Comparison of ENCODE assay signal across 13 cellular contexts in the genomic region with DNA sequence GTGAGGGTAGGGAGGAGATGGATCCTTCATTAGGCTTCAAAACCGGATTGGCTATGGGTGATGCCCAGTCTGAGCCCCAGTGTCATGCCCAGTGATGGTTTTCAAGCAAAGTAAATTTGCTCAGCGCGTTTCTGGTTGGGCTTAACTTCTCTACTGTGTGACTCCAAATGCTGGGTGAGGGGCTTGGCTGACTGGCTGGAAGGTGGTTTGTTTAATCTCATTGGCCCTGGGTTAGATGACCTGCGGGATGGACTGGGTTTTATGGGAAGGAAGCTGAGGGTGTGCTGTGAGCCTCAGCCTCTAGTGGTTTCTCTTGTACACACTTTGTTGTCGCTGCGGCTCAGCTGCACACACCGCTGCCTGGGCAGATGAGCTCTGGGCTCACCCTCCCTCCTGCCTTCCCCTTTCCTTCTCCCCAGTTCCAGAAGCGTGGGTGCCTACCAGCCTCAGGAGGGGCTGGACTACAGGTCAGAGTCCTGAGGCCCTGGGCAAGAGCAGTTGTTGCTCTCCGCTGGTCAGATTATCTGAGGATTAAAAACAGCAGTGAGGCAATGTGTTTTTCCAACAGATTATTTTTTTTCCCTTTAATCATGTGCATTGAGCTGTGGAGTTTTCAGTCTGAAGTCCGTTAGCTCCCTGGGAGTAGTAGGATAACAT. TPM values are rescaled to one million over a fixed set of nuclear protein-coding genes. Genes with fewer than 3 reads are reported as not detected.
DNase-seq lines count a peak whose midpoint lies in the region; ATAC-seq and TF ChIP-seq lines count a peak whose summit lies in the region.
"Had no signal": no experiment of that assay in that cellular context is flagged by ENCODE, and none has a peak within 500 bp of the region (broad histone marks: within the 10 kb centered on the region; RNA-seq: fewer than 3 reads in every experiment).

No MANE protein-coding gene starts in this region.

- POLR2A ChIA-PET in T-cell (lab: Charles Lee): no interaction called here

- peak; percentile 31 for DNase-seq in NCI-H1092 treated with DMSO at 0.1 percent for 48 hours (lab: John Stamatoyannopoulos, UW)
- no peak for DNase-seq in NCI-H1092 (lab: John Stamatoyannopoulos, UW)
- peak; percentile 38 for DNase-seq in glutamatergic neuron
- no peak for DNase-seq in smooth muscle cell (lab: John Stamatoyannopoulos, UW; ENCODE audit: unreplicated experiment)
- DNase-seq in T-cell: no peak
- no peak for DNase-seq in vagina (ENCODE audit: extremely low spot score in 2 of 2)
- DNase-seq: activated T-cell treated with anti-CD3 and anti-CD28 coated beads, Interleukin-2, amount 50 U/mL, for 1 hour; mucosa of descending colon had no signal

- peaks cover 65% of the 10 kb centered on the region for H3K4me1 ChIP-seq in smooth muscle cell (ENCODE audit: low read depth)
- peaks cover 60% of the 10 kb centered on the region for H3K4me1 ChIP-seq in vagina

- WGBS in smooth muscle cell (ENCODE audit: low lambda C conversion rate): 23% methylated on average over 10 of the region's 10 CpGs

- H2AFZ ChIP-seq in smooth muscle cell (ENCODE audit: low read depth): no peak overlapping the region

- H3K4me2 ChIP-seq in smooth muscle cell: peak overlapping the region; percentile 69

- H3K27ac ChIP-seq in smooth muscle cell (ENCODE audit: low read depth) (peak overlapping the region; percentile 27), vagina (no peak overlapping the region)

- H3K9ac ChIP-seq in smooth muscle cell (ENCODE audit: low read depth): no peak overlapping the region

- peaks cover 18% of the 10 kb centered on the region for H3F3A ChIP-seq in smooth muscle cell (ENCODE audit: low read depth)

- H3K36me3 ChIP-seq in smooth muscle cell (ENCODE audit: low read depth) (no peaks in the 10 kb centered on the region), vagina (no peaks in the 10 kb centered on the region)

- H3K27ac Mint-ChIP-seq in glutamatergic neuron (ENCODE audit: unreplicated experiment) (peak overlapping the region; percentile 89), T-cell (no peak overlapping the region)

- H3K27me3 ChIP-seq in smooth muscle cell (ENCODE audit: low read depth): no peaks in the 10 kb centered on the region
- H3K27me3 ChIP-seq in vagina: no peaks in the 10 kb centered on the region

- peaks cover 94% of the 10 kb centered on the region for H3K79me2 ChIP-seq in smooth muscle cell (ENCODE audit: low read depth)

- H3K4me1 Mint-ChIP-seq in glutamatergic neuron (ENCODE audit: low read depth, unreplicated experiment): peaks cover 88% of the 10 kb centered on the region
- H3K4me1 Mint-ChIP-seq in T-cell: peaks cover 28 to 45% (median 34%) of the 10 kb centered on the region in 3 donors

- H3K9me3 ChIP-seq in smooth muscle cell (replicated peaks; ENCODE audit: low read depth): no peaks in the 10 kb centered on the region
- no peaks in the 10 kb centered on the region for H3K9me3 ChIP-seq in vagina
- H3K9me3 ChIP-seq: mucosa of descending colon had no signal

- H3K4me3 Mint-ChIP-seq in glutamatergic neuron (ENCODE audit: unreplicated experiment): peak overlapping the region; percentile 51
- no peak overlapping the region for H3K4me3 Mint-ChIP-seq in T-cell

- peaks cover 100% of the 10 kb centered on the region for H4K20me1 ChIP-seq in smooth muscle cell (ENCODE audit: low read depth)

- TF ChIP-seq CTCF in glutamatergic neuron (IDR thresholded peaks at IDR 0.05; ENCODE audit: partially characterized antibody, unreplicated experiment) (no peak), smooth muscle cell (IDR thresholded peaks at IDR 0.05; ENCODE audit: borderline replicate concordance, insufficient read depth, poor library complexity, severe bottlenecking) (no peak), vagina (IDR thresholded peaks at IDR 0.05) (no peak)

- no peaks in the 10 kb centered on the region for H3K36me3 Mint-ChIP-seq in glutamatergic neuron (ENCODE audit: unreplicated experiment)
- H3K36me3 Mint-ChIP-seq in T-cell: no peaks in the 10 kb centered on the region

- ATAC-seq in SK-N-SH treated with all-trans-retinoic acid at 6 μM for 48 hours (peak; percentile 9; the same call in 1 of the 3 replicates), T-cell (replicated peaks in 1 of 4) (no peak), HG02623 (IDR thresholded peaks at IDR 0.05; ENCODE audit: unreplicated experiment) (no peak)
- ATAC-seq: mucosa of descending colon had no signal

- H3K9me3 Mint-ChIP-seq in glutamatergic neuron (ENCODE audit: unreplicated experiment): peaks cover 3% of the 10 kb centered on the region
- H3K9me3 Mint-ChIP-seq in T-cell: no peaks in the 10 kb centered on the region

- H3K27me3 Mint-ChIP-seq in glutamatergic neuron (ENCODE audit: unreplicated experiment): peaks cover 12% of the 10 kb centered on the region
- no peaks in the 10 kb centered on the region for H3K27me3 Mint-ChIP-seq in T-cell

- intact Hi-C loops in vagina (cut with DNase I): no loop called here

- CTCF ChIA-PET in T-cell (lab: Charles Lee): no interaction called here

- H3K4me3 ChIP-seq in smooth muscle cell (no peak overlapping the region), vagina (no peak overlapping the region)
- H3K4me3 ChIP-seq: mucosa of descending colon had no signal

- no peak for TF ChIP-seq POLR2A in vagina (IDR thresholded peaks at IDR 0.05)

TF ChIP-seq in SK-N-SH treated with all-trans-retinoic acid at 6 μM for 48 hours, 23 proteins besides CTCF, POLR2A, EP300 and RAD21:
- TF ChIP-seq OSR1 (CRISPR knock-in tag; IDR thresholded peaks at IDR 0.05) (no peak), ZFP30 (CRISPR knock-in tag; IDR thresholded peaks at IDR 0.05) (no peak), SNAI2 (CRISPR knock-in tag; IDR thresholded peaks at IDR 0.05) (no peak), ZNF8 (CRISPR knock-in tag; IDR thresholded peaks at IDR 0.05) (no peak), ZFP3 (CRISPR knock-in tag; IDR thresholded peaks at IDR 0.05) (no peak)
- TF ChIP-seq, protein P1, sequence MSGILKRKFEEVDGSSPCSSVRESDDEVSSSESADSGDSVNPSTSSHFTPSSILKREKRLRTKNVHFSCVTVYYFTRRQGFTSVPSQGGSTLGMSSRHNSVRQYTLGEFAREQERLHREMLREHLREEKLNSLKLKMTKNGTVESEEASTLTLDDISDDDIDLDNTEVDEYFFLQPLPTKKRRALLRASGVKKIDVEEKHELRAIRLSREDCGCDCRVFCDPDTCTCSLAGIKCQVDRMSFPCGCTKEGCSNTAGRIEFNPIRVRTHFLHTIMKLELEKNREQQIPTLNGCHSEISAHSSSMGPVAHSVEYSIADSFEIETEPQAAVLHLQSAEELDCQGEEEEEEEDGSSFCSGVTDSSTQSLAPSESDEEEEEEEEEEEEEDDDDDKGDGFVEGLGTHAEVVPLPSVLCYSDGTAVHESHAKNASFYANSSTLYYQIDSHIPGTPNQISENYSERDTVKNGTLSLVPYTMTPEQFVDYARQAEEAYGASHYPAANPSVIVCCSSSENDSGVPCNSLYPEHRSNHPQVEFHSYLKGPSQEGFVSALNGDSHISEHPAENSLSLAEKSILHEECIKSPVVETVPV (CRISPR knock-in tag; IDR thresholded peaks at IDR 0.05): no peak

RNA-seq across cellular contexts. Expression of gene PDIA5, which starts 18.6 kb away (rescaled TPM):
- total RNA-seq in glutamatergic neuron (ENCODE audit: unreplicated experiment): 49.4 TPM
- 65.4 and 85.7 TPM in 2 replicates for total RNA-seq in smooth muscle cell
- polyA plus RNA-seq in smooth muscle cell: 96.9 and 102 TPM in 2 replicates
- 1 to 10 TPM; 5.4 to 8.2 (median 7.0) TPM for total RNA-seq in T-cell
- 18.9 TPM for total RNA-seq in vagina

RNA-seq across cellular contexts. Expression of gene SEMA5B, which starts 57.9 kb away (rescaled TPM):
- total RNA-seq in glutamatergic neuron (ENCODE audit: unreplicated experiment) (61.1 TPM), smooth muscle cell (3.0 TPM in 1 of 2 replicates, not detected in the other), T-cell (under 1 TPM in 4 of 5 donors, not detected in 1; 0.08 to 0.32 (median 0.21) TPM), vagina (0.25 TPM)
- 0.92 TPM in 1 of 2 replicates, not detected in the other for polyA plus RNA-seq in smooth muscle cell
- total RNA-seq: A172; HT1080; T-helper 1 cell treated with Interleukin-12 subunit alpha and Interleukin-12 subunit beta and Interleukin-4 antibody, amounts not matched to agents 30 ng/mL and 1 ng/mL, for 36 hours had no signal

Comparison
In these comparisons a context has a peak if more than half of its experiments do, and no peak if none do; other contexts are left out.
1. DNase-seq: peak in NCI-H1092 treated with DMSO at 0.1 percent for 48 hours (single experiment) and glutamatergic neuron (single experiment); none in NCI-H1092 (single experiment), smooth muscle cell (single experiment), T-cell (0 of 34) and vagina (0 of 2).
2. RNA of gene SEMA5B, which starts 57.9 kb away (total RNA-seq): 61.1 TPM in glutamatergic neuron (single experiment); 0.25 TPM in vagina (single experiment), 0.08 to 0.32 TPM in T-cell and 3.0 TPM in smooth muscle cell; every median in the first group is over 10 times any median in the second.